ENCODE assay signal across 8 cellular contexts in the genomic region with DNA sequence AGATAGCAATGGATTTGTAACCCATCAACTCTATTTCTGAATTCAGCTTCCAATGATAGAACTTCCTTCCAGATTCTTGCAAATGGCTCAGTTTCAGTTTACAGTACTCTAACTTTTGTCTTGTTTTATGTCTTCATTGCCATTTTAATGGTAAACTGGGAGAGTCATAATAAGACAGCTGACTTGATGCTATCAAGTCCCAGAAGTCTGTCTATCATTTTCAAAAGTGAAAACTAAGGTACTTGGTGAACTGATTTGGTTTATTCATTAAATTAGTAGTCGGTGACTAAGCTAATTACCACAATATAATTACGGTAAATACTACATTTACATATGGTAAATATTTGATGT. TPM values are rescaled to one million over a fixed set of nuclear protein-coding genes. Genes with fewer than 3 reads are reported as not detected.
A peak's percentile ranks its signal among the peaks of the same experiment; 100 is the strongest.
DNase-seq lines count a peak whose midpoint lies in the region; ATAC-seq and TF ChIP-seq lines count a peak whose summit lies in the region.

No MANE protein-coding gene starts in this region.

- DNase-seq in Calu3 (no peak), MM.1S (no peak), foreskin fibroblast (no peak), A172 (ENCODE audit: low spot score) (no peak), NCI-H2029 (lab: John Stamatoyannopoulos, UW) (no peak), nucleus accumbens (lab: John Stamatoyannopoulos, UW) (no peak), G401 (ENCODE audit: low spot score) (no peak)

- H3K9me3 ChIP-seq in MM.1S (replicated peaks; ENCODE audit: insufficient read depth, low read length), result no peaks in the 10 kb centered on the region

- H4K20me1 ChIP-seq in MM.1S (ENCODE audit: insufficient read depth, low read length), result no peaks in the 10 kb centered on the region

- no peaks in the 10 kb centered on the region for H3K27me3 ChIP-seq in MM.1S (replicated peaks; ENCODE audit: insufficient read depth, low read length)

- in situ Hi-C loops in G401 (cut with HindIII; ENCODE audit: low sequenced_read_pairs), result no loop called here

- peaks cover 24% of the 10 kb centered on the region for H3K4me1 ChIP-seq in MM.1S (ENCODE audit: low read length)

- H3K4me1 Mint-ChIP-seq in Calu3 (ENCODE audit: low read depth, unreplicated experiment), result peaks cover 13% of the 10 kb centered on the region

- intact Hi-C loops in Calu3 (cut with micrococcal nuclease; ENCODE audit: unreplicated experiment), result loop anchor here (5.0 kb wide), 1 partner anchor 146 kb away; no protein-coding TSS in a partner anchor

- ATAC-seq in GM21576 (IDR thresholded peaks at IDR 0.05; ENCODE audit: unreplicated experiment), result peak; percentile 36

- TF ChIP-seq CTCF in Calu3 (IDR thresholded peaks at IDR 0.05; ENCODE audit: unreplicated experiment) (no peak), MM.1S (IDR thresholded peaks at IDR 0.05; ENCODE audit: low read length) (no peak), foreskin fibroblast (IDR thresholded peaks at IDR 0.05; ENCODE audit: low read depth, low read length) (no peak)

- CTCF ChIA-PET in Calu3 (lab: Charles Lee), result interaction anchor here (0.6 to 3.2 kb wide), 6 partner anchors 21 to 347 kb away, joined by 3 to 71 read pairs (median 3); no protein-coding TSS in a partner anchor

- H3K9me2 ChIP-seq in MM.1S (replicated peaks; ENCODE audit: insufficient read depth, low read length), result no peaks in the 10 kb centered on the region

- H3K4me2 ChIP-seq in MM.1S (ENCODE audit: low read depth, low read length), result peak overlapping the region; percentile 68

- peak overlapping the region; percentile 57; the same call in 1 of the 2 replicates for H3K27ac ChIP-seq in MM.1S (ENCODE audit: low read length)

- no peaks in the 10 kb centered on the region for H3K79me2 ChIP-seq in MM.1S (ENCODE audit: low read length)

- H3K36me3 Mint-ChIP-seq in Calu3 (ENCODE audit: insufficient read depth, unreplicated experiment), result peaks cover 6% of the 10 kb centered on the region

- H3K27me3 Mint-ChIP-seq in Calu3 (ENCODE audit: unreplicated experiment), result no peaks in the 10 kb centered on the region

- peak overlapping the region; percentile 35 for H3K4me3 Mint-ChIP-seq in Calu3 (ENCODE audit: low read depth, unreplicated experiment)

- no TSS peak for BruUV-seq in Calu3 (replicated peaks; lab: Mats Ljungman, UMichigan)

- H2AFZ ChIP-seq in MM.1S (ENCODE audit: low read length), result peak overlapping the region; percentile 74

- H3K27ac Mint-ChIP-seq in Calu3 (ENCODE audit: unreplicated experiment), result peak overlapping the region; percentile 66

- H3K4me3 ChIP-seq in MM.1S (ENCODE audit: low read length) (peak overlapping the region; percentile 34), foreskin fibroblast (ENCODE audit: low read depth in 1 of 2, low read length in 2 of 2) (peak overlapping the region; percentile 31 to 54)

- no peaks in the 10 kb centered on the region for H3K36me3 ChIP-seq in MM.1S (replicated peaks; ENCODE audit: insufficient read depth, low read length)

- H3F3A ChIP-seq in MM.1S (ENCODE audit: insufficient read depth, low read length), result no peaks in the 10 kb centered on the region

- peak overlapping the region; percentile 30; the same call in 1 of the 2 replicates for H3K9ac ChIP-seq in MM.1S (ENCODE audit: low read length)

- no peaks in the 10 kb centered on the region for H3K9me3 Mint-ChIP-seq in Calu3 (ENCODE audit: low read depth, unreplicated experiment)

RNA-seq across cellular contexts. Expression of a gene that starts 25.0 kb away (rescaled TPM):
- 25.0 and 26.7 TPM in 2 replicates for total RNA-seq in Calu3 (2022)
- total RNA-seq in A172 (2014; rRNA removed; shearing (Covaris generic)), result 20.2 and 23.8 TPM in 2 replicates
- 3.1 and 4.5 TPM in 2 replicates for total RNA-seq in G401 (2014; rRNA removed; shearing (Covaris generic))
